12 cellular contexts compared by ENCODE assay signal in genomic region chr16:19284207-19284606, GRCh38. TPM values are rescaled to one million over a fixed set of nuclear protein-coding genes. Genes with fewer than 3 reads are reported as not detected.
DNase-seq lines count a peak whose midpoint lies in the region; ATAC-seq lines count a peak whose summit lies in the region.
"Had no signal": no experiment of that assay in that cellular context is flagged by ENCODE, and none has a peak within 500 bp of the region (broad histone marks: within the 10 kb centered on the region; RNA-seq: fewer than 3 reads in every experiment).

No MANE protein-coding gene starts in this region.

- no peak overlapping the region for H3K27ac Mint-ChIP-seq in activated T-cell treated with anti-CD3 and anti-CD28 coated beads, Interleukin-2, amount 50 U/mL, for 72 hours
- H3K27ac Mint-ChIP-seq in activated T-cell treated with anti-CD3 and anti-CD28 coated beads, Interleukin-2, amount 50 U/mL, for 24 hours: no peak overlapping the region
- H3K27ac Mint-ChIP-seq in T-helper 17 cell: no peak overlapping the region
- H3K27ac Mint-ChIP-seq: activated naive CD8-positive, alpha-beta T cell had no signal

- H3K4me1 Mint-ChIP-seq in activated T-cell treated with anti-CD3 and anti-CD28 coated beads, Interleukin-2, amount 50 U/mL, for 72 hours (ENCODE audit: low read depth): peaks cover 12% of the 10 kb centered on the region
- peaks cover 3% of the 10 kb centered on the region for H3K4me1 Mint-ChIP-seq in activated T-cell treated with anti-CD3 and anti-CD28 coated beads, Interleukin-2, amount 50 U/mL, for 24 hours (ENCODE audit: low read depth)
- no peaks in the 10 kb centered on the region for H3K4me1 Mint-ChIP-seq in T-helper 17 cell

- no peaks in the 10 kb centered on the region for H3K9me3 ChIP-seq in T-helper 17 cell (ENCODE audit: control insufficient read depth, low read length, poor library complexity, severe bottlenecking)

- intact Hi-C loops in left ventricle myocardium superior (cut with micrococcal nuclease): no loop called here

- DNase-seq in activated T-cell treated with anti-CD3 and anti-CD28 coated beads, Interleukin-2, amount 50 U/mL, for 72 hours: peak; percentile 10 to 13
- no peak for DNase-seq in activated T-cell treated with anti-CD3 and anti-CD28 coated beads, Interleukin-2, amount 50 U/mL, for 24 hours
- DNase-seq in RKO (ENCODE audit: low spot score): peak; percentile 60
- no peak for DNase-seq in left ventricle myocardium superior
- peak in 26 of 49 donors; percentile 1 to 74 (median 18) for DNase-seq in substantia nigra (lab: John Stamatoyannopoulos, UW)
- DNase-seq in activated CD4-positive, alpha-beta T cell treated with anti-CD3 and anti-CD28 coated beads, Interleukin-2, amount 50 U/mL, for 4 hours: no peak
- DNase-seq in T-helper 17 cell: no peak
- DNase-seq: AML-193; stimulated activated naive CD4-positive, alpha-beta T cell had no signal

- peaks cover 1 to 2% of the 10 kb centered on the region in 2 donors for H3K36me3 Mint-ChIP-seq in activated T-cell treated with anti-CD3 and anti-CD28 coated beads, Interleukin-2, amount 50 U/mL, for 72 hours (ENCODE audit: insufficient read depth in 2 of 2)
- H3K36me3 Mint-ChIP-seq in activated T-cell treated with anti-CD3 and anti-CD28 coated beads, Interleukin-2, amount 50 U/mL, for 24 hours (ENCODE audit: low read depth): no peaks in the 10 kb centered on the region
- H3K36me3 Mint-ChIP-seq in T-helper 17 cell (ENCODE audit: low read depth): no peaks in the 10 kb centered on the region
- H3K36me3 Mint-ChIP-seq: activated naive CD8-positive, alpha-beta T cell had no signal

- no peak overlapping the region for H3K27ac ChIP-seq in substantia nigra (ENCODE audit: low read depth, low read length, poor library complexity, severe bottlenecking)

- peak in 1 of 2 donors; percentile 72 for ATAC-seq in activated T-cell treated with anti-CD3 and anti-CD28 coated beads, Interleukin-2, amount 50 U/mL, for 72 hours (replicated peaks in 1 of 2)
- ATAC-seq in left ventricle myocardium superior (peak; percentile 21), T-helper 17 cell (no peak)
- ATAC-seq in activated CD4-positive, CD25-positive, alpha-beta regulatory T cell treated with anti-CD3 and anti-CD28 coated beads, Interleukin-2, amount 50 U/mL, for 24 hours: no peak

- H3K4me3 Mint-ChIP-seq in activated T-cell treated with anti-CD3 and anti-CD28 coated beads, Interleukin-2, amount 50 U/mL, for 72 hours: no peak overlapping the region
- no peak overlapping the region for H3K4me3 Mint-ChIP-seq in activated T-cell treated with anti-CD3 and anti-CD28 coated beads, Interleukin-2, amount 50 U/mL, for 24 hours
- H3K4me3 Mint-ChIP-seq in T-helper 17 cell: no peak overlapping the region
- H3K4me3 Mint-ChIP-seq: activated naive CD8-positive, alpha-beta T cell had no signal

- H3K9me3 Mint-ChIP-seq in activated T-cell treated with anti-CD3 and anti-CD28 coated beads, Interleukin-2, amount 50 U/mL, for 72 hours: peaks cover 0 to 4% of the 10 kb centered on the region in 2 donors
- no peaks in the 10 kb centered on the region for H3K9me3 Mint-ChIP-seq in activated T-cell treated with anti-CD3 and anti-CD28 coated beads, Interleukin-2, amount 50 U/mL, for 24 hours

- peaks cover 5% of the 10 kb centered on the region for H3K27me3 Mint-ChIP-seq in activated T-cell treated with anti-CD3 and anti-CD28 coated beads, Interleukin-2, amount 50 U/mL, for 72 hours (ENCODE audit: low read depth)
- peaks cover 13% of the 10 kb centered on the region for H3K27me3 Mint-ChIP-seq in activated T-cell treated with anti-CD3 and anti-CD28 coated beads, Interleukin-2, amount 50 U/mL, for 24 hours
- H3K27me3 Mint-ChIP-seq in T-helper 17 cell: no peaks in the 10 kb centered on the region

RNA-seq across cellular contexts. Expression of gene CLEC19A, which starts 1.3 kb away (rescaled TPM):
- total RNA-seq in activated T-cell treated with anti-CD3 and anti-CD28 coated beads, Interleukin-2, amount 50 U/mL, for 72 hours: not detected
- total RNA-seq in left ventricle myocardium superior (not detected), T-helper 17 cell (not detected)
- total RNA-seq: osteoblast had no signal

Comparison
In these comparisons a context has a peak if more than half of its experiments do, and no peak if none do; other contexts are left out.
1. DNase-seq: peak in activated T-cell treated with anti-CD3 and anti-CD28 coated beads, Interleukin-2, amount 50 U/mL, for 72 hours (2 of 2), RKO (single experiment) and substantia nigra (26 of 49); none in activated T-cell treated with anti-CD3 and anti-CD28 coated beads, Interleukin-2, amount 50 U/mL, for 24 hours (single experiment), left ventricle myocardium superior (single experiment), activated CD4-positive, alpha-beta T cell treated with anti-CD3 and anti-CD28 coated beads, Interleukin-2, amount 50 U/mL, for 4 hours (0 of 2) and T-helper 17 cell (0 of 3).